8 cellular contexts compared by ENCODE assay signal in genomic region chr22:45163074-45163416, GRCh38. TPM values are rescaled to one million over a fixed set of nuclear protein-coding genes. Genes with fewer than 3 reads are reported as not detected.
DNase-seq lines count a peak whose midpoint lies in the region; ATAC-seq, FAIRE-seq and TF ChIP-seq lines count a peak whose summit lies in the region.

No MANE protein-coding gene starts in this region.

- peaks cover 48% of the 10 kb centered on the region for H3K36me3 Mint-ChIP-seq in stimulated activated naive CD8-positive, alpha-beta T cell treated with anti-CD3 and anti-CD28 coated beads, Interleukin-15, Interleukin-2, amounts not matched to agents 100 ng/mL and 50 ng/mL, for 24 hours (ENCODE audit: low read depth)

- no peaks in the 10 kb centered on the region for H3K27me3 Mint-ChIP-seq in stimulated activated naive CD8-positive, alpha-beta T cell treated with anti-CD3 and anti-CD28 coated beads, Interleukin-15, Interleukin-2, amounts not matched to agents 100 ng/mL and 50 ng/mL, for 24 hours

- no peaks in the 10 kb centered on the region for H3K9me3 ChIP-seq in kidney (ENCODE audit: control insufficient read depth in 1 of 2, low read length in 2 of 2)

- H3K36me3 ChIP-seq in brain microvascular endothelial cell (replicated peaks) (no peaks in the 10 kb centered on the region), kidney (ENCODE audit: control insufficient read depth in 1 of 2, insufficient read depth in 2 of 2, low read length in 2 of 2) (peaks cover 0 to under 1% of the 10 kb centered on the region in 2 donors)

- peaks cover 16 to 29% of the 10 kb centered on the region in 2 donors for H3K4me1 ChIP-seq in kidney (ENCODE audit: control insufficient read depth in 1 of 2, insufficient read depth in 1 of 2, low read depth in 1 of 2, low read length in 2 of 2)

- H3K4me3 ChIP-seq in brain microvascular endothelial cell (ENCODE audit: low read depth, low read length) (peak overlapping the region; percentile 85), kidney (ENCODE audit: low read length in 2 of 2) (peak overlapping the region; percentile 77 to 87)

- ATAC-seq in GM18861 (IDR thresholded peaks at IDR 0.05; ENCODE audit: unreplicated experiment) = peak; percentile 1
- ATAC-seq in HG02870 (IDR thresholded peaks at IDR 0.05; ENCODE audit: unreplicated experiment) = no peak
- no peak for ATAC-seq in HG02759 (IDR thresholded peaks at IDR 0.05; ENCODE audit: unreplicated experiment)

- intact Hi-C loops in kidney (cut with DNase I) = no loop called here

- peak overlapping the region; percentile 82 for H3K27ac ChIP-seq in brain microvascular endothelial cell
- H3K27ac ChIP-seq in kidney (ENCODE audit: low read depth in 2 of 2, low read length in 2 of 2) = peak overlapping the region; percentile 83 to 86

- in situ Hi-C loops in brain microvascular endothelial cell (cut with HindIII; ENCODE audit: low pct_ligation_motif_present, low sequenced_read_pairs) = no loop called here

- no peaks in the 10 kb centered on the region for H3K9me3 Mint-ChIP-seq in stimulated activated naive CD8-positive, alpha-beta T cell treated with anti-CD3 and anti-CD28 coated beads, Interleukin-15, Interleukin-2, amounts not matched to agents 100 ng/mL and 50 ng/mL, for 24 hours

- no peaks in the 10 kb centered on the region for H3K27me3 ChIP-seq in brain microvascular endothelial cell (replicated peaks)

- no peak for TF ChIP-seq CTCF in brain microvascular endothelial cell (IDR thresholded peaks at IDR 0.05; ENCODE audit: low read depth, low read length, missing control alignments)
- no peak for TF ChIP-seq CTCF in kidney (IDR thresholded peaks at IDR 0.05; ENCODE audit: borderline replicate concordance, extremely low read depth, insufficient read depth)

- H3K9ac ChIP-seq in kidney (ENCODE audit: low read length in 2 of 2) = peak overlapping the region; percentile 82

- no peak for FAIRE-seq in kidney (lab: Jason Lieb, UNC)

- peak overlapping the region; percentile 91 for H3K27ac Mint-ChIP-seq in stimulated activated naive CD8-positive, alpha-beta T cell treated with anti-CD3 and anti-CD28 coated beads, Interleukin-15, Interleukin-2, amounts not matched to agents 100 ng/mL and 50 ng/mL, for 24 hours

- peaks cover 62% of the 10 kb centered on the region for H3K4me1 Mint-ChIP-seq in stimulated activated naive CD8-positive, alpha-beta T cell treated with anti-CD3 and anti-CD28 coated beads, Interleukin-15, Interleukin-2, amounts not matched to agents 100 ng/mL and 50 ng/mL, for 24 hours (ENCODE audit: low read depth)

- peak overlapping the region; percentile 91 for H3K4me3 Mint-ChIP-seq in stimulated activated naive CD8-positive, alpha-beta T cell treated with anti-CD3 and anti-CD28 coated beads, Interleukin-15, Interleukin-2, amounts not matched to agents 100 ng/mL and 50 ng/mL, for 24 hours

- DNase-seq in AG08396 (ENCODE audit: low spot score) (peak; percentile 58), NAMALWA (ENCODE audit: low spot score) (peak; percentile 63), brain microvascular endothelial cell (no peak), kidney (no peak)

RNA-seq across cellular contexts. Expression of gene NUP50, which starts 0.7 kb away (rescaled TPM):
- 64.2 TPM for total RNA-seq in kidney
- polyA plus RNA-seq in kidney (ENCODE audit: insufficient read depth, low read depth, low replicate concordance) = 11.3 TPM

Comparison
In these comparisons a context has a peak if more than half of its experiments do, and no peak if none do; other contexts are left out.
1. DNase-seq: peak in AG08396 (single experiment) and NAMALWA (single experiment); none in brain microvascular endothelial cell (single experiment) and kidney (single experiment).